ENCODE assay signal across 24 cellular contexts in the genomic region with DNA sequence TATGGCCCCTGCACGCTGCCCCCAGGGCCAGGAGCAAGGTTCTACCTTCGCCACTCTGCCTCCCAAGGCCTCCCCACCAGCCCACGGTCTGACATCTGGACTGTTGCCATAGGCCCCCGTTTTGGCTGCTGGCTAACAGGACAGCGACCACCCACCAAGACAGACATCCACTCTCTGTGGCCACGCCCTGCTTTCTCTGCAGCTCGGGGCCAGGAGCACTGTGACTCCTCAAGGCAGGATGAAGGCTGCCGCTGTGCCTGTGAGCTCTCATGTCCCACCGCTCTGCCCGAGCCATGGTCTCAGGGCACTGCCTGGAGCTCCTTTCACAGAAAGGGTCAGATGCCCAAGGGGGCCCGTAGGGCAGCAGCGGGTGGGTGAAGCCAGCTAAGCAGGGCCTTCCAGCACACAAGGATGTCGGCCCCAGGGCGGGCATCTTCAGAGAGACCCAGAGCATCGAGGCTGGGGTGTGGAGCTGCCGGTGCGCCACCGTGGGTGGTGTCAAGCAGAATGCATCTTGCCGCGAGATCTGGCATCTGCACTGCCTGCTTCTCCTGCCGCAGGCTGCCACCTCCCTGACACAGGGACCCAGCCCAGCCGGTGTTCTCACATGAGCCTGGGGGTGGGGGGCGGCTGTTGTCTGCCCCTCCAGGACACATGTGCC.
"Had no signal": no experiment of that assay in that cellular context is flagged by ENCODE, and none has a peak within 500 bp of the region (broad histone marks: within the 10 kb centered on the region; RNA-seq: fewer than 3 reads in every experiment).

No MANE protein-coding gene starts in this region.

- FAIRE-seq: kidney had no signal

- H3K4me3 ChIP-seq: coronary artery, suprapubic skin, transverse colon had no signal

- H3K9me3 ChIP-seq: suprapubic skin, transverse colon had no signal

- H3K4me3 Mint-ChIP-seq: activated CD4-positive, alpha-beta T cell treated with anti-CD3 and anti-CD28 coated beads, Interleukin-2, amount 10 ng/mL, durations not matched to agents 7 days and 5 days; activated CD8-positive, alpha-beta T cell treated with anti-CD3 and anti-CD28 coated beads, Interleukin-2, amount 10 ng/mL, durations not matched to agents 7 days and 5 days; activated naive CD4-positive, alpha-beta T cell treated with anti-CD3 and anti-CD28 coated beads for 36 hours; activated naive CD8-positive, alpha-beta T cell treated with anti-CD3 and anti-CD28 coated beads, Interleukin-2, amount 50 U/mL, for 24 hours; activated T-cell treated with anti-CD3 and anti-CD28 coated beads, Interleukin-2, amount 50 U/mL, for 4 hours; brain; nephron; stimulated activated naive CD8-positive, alpha-beta T cell treated with anti-CD3 and anti-CD28 coated beads, Interleukin-15, amount 100 ng/mL, for 72 hours; T-helper 1 cell treated with Interleukin-12 subunit alpha and Interleukin-12 subunit beta and Interleukin-4 antibody, amounts not matched to agents 30 μg/mL and 1 μg/mL, for 36 hours had no signal

- H3K36me3 Mint-ChIP-seq: brain had no signal

- DNase-seq: activated CD4-positive, alpha-beta T cell treated with anti-CD3 and anti-CD28 coated beads, Interleukin-2, amount 10 ng/mL, durations not matched to agents 7 days and 5 days; activated CD8-positive, alpha-beta T cell treated with anti-CD3 and anti-CD28 coated beads, Interleukin-2, amount 10 ng/mL, durations not matched to agents 7 days and 5 days; activated naive CD4-positive, alpha-beta T cell treated with anti-CD3 and anti-CD28 coated beads for 36 hours; activated naive CD8-positive, alpha-beta T cell treated with anti-CD3 and anti-CD28 coated beads, Interleukin-2, amount 50 U/mL, for 24 hours; activated T-cell treated with anti-CD3 and anti-CD28 coated beads, Interleukin-2, amount 50 U/mL, for 4 hours; anterior cingulate cortex; central memory CD4-positive, alpha-beta T cell; erythroblast; foreskin melanocyte; glutamatergic neuron; hypothalamus; left ventricle myocardium superior; occipital lobe; stimulated activated CD4-positive, alpha-beta T cell treated with anti-CD3 and anti-CD28 coated beads, Interleukin-15, amount 100 ng/mL, for 24 hours; stimulated activated CD4-positive, alpha-beta T cell treated with anti-CD3 and anti-CD28 coated beads, Interleukin-2, amount 100 ng/mL, for 48 hours; stimulated activated naive CD8-positive, alpha-beta T cell treated with anti-CD3 and anti-CD28 coated beads, Interleukin-15, amount 100 ng/mL, for 72 hours; transverse colon had no signal

- H3K4me1 Mint-ChIP-seq: activated CD4-positive, alpha-beta T cell treated with anti-CD3 and anti-CD28 coated beads, Interleukin-2, amount 10 ng/mL, durations not matched to agents 7 days and 5 days; activated naive CD8-positive, alpha-beta T cell treated with anti-CD3 and anti-CD28 coated beads, Interleukin-2, amount 50 U/mL, for 24 hours; stimulated activated naive CD8-positive, alpha-beta T cell treated with anti-CD3 and anti-CD28 coated beads, Interleukin-15, amount 100 ng/mL, for 72 hours had no signal

- H3K4me1 ChIP-seq: suprapubic skin, transverse colon had no signal

- H3K27ac ChIP-seq: coronary artery, suprapubic skin, transverse colon had no signal

- ATAC-seq: activated CD8-positive, alpha-beta T cell treated with anti-CD3 and anti-CD28 coated beads, Interleukin-2, amount 10 ng/mL, durations not matched to agents 7 days and 5 days; activated naive CD8-positive, alpha-beta T cell treated with anti-CD3 and anti-CD28 coated beads, Interleukin-2, amount 50 U/mL, for 24 hours; activated T-cell treated with anti-CD3 and anti-CD28 coated beads, Interleukin-2, amount 50 U/mL, for 4 hours; stimulated activated naive CD8-positive, alpha-beta T cell treated with anti-CD3 and anti-CD28 coated beads, Interleukin-15, amount 100 ng/mL, for 72 hours had no signal

- H3K36me3 ChIP-seq: suprapubic skin, transverse colon had no signal

- H3K27ac Mint-ChIP-seq: activated CD4-positive, alpha-beta T cell treated with anti-CD3 and anti-CD28 coated beads, Interleukin-2, amount 10 ng/mL, durations not matched to agents 7 days and 5 days; activated CD8-positive, alpha-beta T cell treated with anti-CD3 and anti-CD28 coated beads, Interleukin-2, amount 10 ng/mL, durations not matched to agents 7 days and 5 days; activated naive CD4-positive, alpha-beta T cell treated with anti-CD3 and anti-CD28 coated beads for 36 hours; activated naive CD8-positive, alpha-beta T cell treated with anti-CD3 and anti-CD28 coated beads, Interleukin-2, amount 50 U/mL, for 24 hours; nephron; progenitor cell of endocrine pancreas; stimulated activated naive CD8-positive, alpha-beta T cell treated with anti-CD3 and anti-CD28 coated beads, Interleukin-15, amount 100 ng/mL, for 72 hours; T-helper 1 cell treated with Interleukin-12 subunit alpha and Interleukin-12 subunit beta and Interleukin-4 antibody, amounts not matched to agents 30 μg/mL and 1 μg/mL, for 36 hours had no signal

- H3K9me3 Mint-ChIP-seq: activated naive CD8-positive, alpha-beta T cell treated with anti-CD3 and anti-CD28 coated beads, Interleukin-2, amount 50 U/mL, for 24 hours had no signal

- H3K27me3 Mint-ChIP-seq: activated CD4-positive, alpha-beta T cell treated with anti-CD3 and anti-CD28 coated beads, Interleukin-2, amount 10 ng/mL, durations not matched to agents 7 days and 5 days; progenitor cell of endocrine pancreas; stimulated activated naive CD8-positive, alpha-beta T cell treated with anti-CD3 and anti-CD28 coated beads, Interleukin-15, amount 100 ng/mL, for 72 hours had no signal
